Comparison of ENCODE assay signal across 8 cellular contexts in genomic region chr18:77102246-77103040, GRCh38. TPM values are rescaled to one million over a fixed set of nuclear protein-coding genes. Genes with fewer than 3 reads are reported as not detected.
DNase-seq lines count a peak whose midpoint lies in the region; TF ChIP-seq lines count a peak whose summit lies in the region.

No MANE protein-coding gene starts in this region.

- H3K4me3 Mint-ChIP-seq in osteocyte (ENCODE audit: unreplicated experiment) = peak overlapping the region; percentile 31

- peaks cover 3% of the 10 kb centered on the region for H3K36me3 Mint-ChIP-seq in osteocyte (ENCODE audit: unreplicated experiment)

- no peaks in the 10 kb centered on the region for H3K27me3 ChIP-seq in HAP-1 (ENCODE audit: low read depth)

- H3K9me3 Mint-ChIP-seq in osteocyte (ENCODE audit: unreplicated experiment) = no peaks in the 10 kb centered on the region

- in situ Hi-C loops in HAP-1 (cut with MboI; ENCODE audit: low sequenced_read_pairs) = no loop called here

- no peak for TF ChIP-seq CTCF in osteocyte (IDR thresholded peaks at IDR 0.05)

- H3K36me3 ChIP-seq in HAP-1 (replicated peaks) = no peaks in the 10 kb centered on the region

- peak; percentile 43 for DNase-seq in DMS 273 (lab: John Stamatoyannopoulos, UW; ENCODE audit: unreplicated experiment)
- DNase-seq in DMS 273 treated with DMSO at 0.1 percent for 48 hours (lab: John Stamatoyannopoulos, UW) = no peak
- peak; percentile 90 for DNase-seq in H4 (ENCODE audit: low spot score)
- DNase-seq in M059J (ENCODE audit: low read depth) = peak; percentile 77
- peak; percentile 89 for DNase-seq in dedifferentiated amniotic fluid mesenchymal stem cell (ENCODE audit: extremely low spot score)
- DNase-seq in osteocyte (ENCODE audit: extremely low spot score, unreplicated experiment) = no peak
- no peak for DNase-seq in HAP-1 (ENCODE audit: low spot score in 2 of 2)
- no peak for DNase-seq in RPMI8226

- H3K4me1 ChIP-seq in HAP-1 = no peaks in the 10 kb centered on the region; the same call in 1 of the 2 replicates

- H3K9me3 ChIP-seq in HAP-1 = no peaks in the 10 kb centered on the region

- peak overlapping the region; percentile 99 for H3K27ac Mint-ChIP-seq in osteocyte (ENCODE audit: unreplicated experiment)

- H3K4me1 Mint-ChIP-seq in osteocyte (ENCODE audit: unreplicated experiment) = peaks cover 93% of the 10 kb centered on the region

- no peak overlapping the region for H3K4me3 ChIP-seq in HAP-1

- no peaks in the 10 kb centered on the region for H3K27me3 Mint-ChIP-seq in osteocyte (ENCODE audit: unreplicated experiment)

RNA-seq across cellular contexts. Expression of gene MBP, which starts 30.1 kb away (rescaled TPM):
- total RNA-seq in H4 (2014; rRNA removed; shearing (Covaris generic)) = 0.35 TPM in 1 of 2 replicates, not detected in the other
- total RNA-seq in M059J (2014; rRNA removed; shearing (Covaris generic)) = 4.7 and 9.9 TPM in 2 replicates
- 13.8 and 18.6 TPM in 2 replicates for total RNA-seq in osteocyte

Comparison
In these comparisons a context has a peak if more than half of its experiments do, and no peak if none do; other contexts are left out.
1. DNase-seq: peak in DMS 273 (single experiment), H4 (single experiment), M059J (single experiment) and dedifferentiated amniotic fluid mesenchymal stem cell (single experiment); none in DMS 273 treated with DMSO at 0.1 percent for 48 hours (single experiment), osteocyte (single experiment), HAP-1 (0 of 2) and RPMI8226 (single experiment).